8 cellular contexts compared by ENCODE assay signal in genomic region chr17:40098846-40099626, GRCh38. TPM values are rescaled to one million over a fixed set of nuclear protein-coding genes. Genes with fewer than 3 reads are reported as not detected.
DNase-seq lines count a peak whose midpoint lies in the region; ATAC-seq, FAIRE-seq and TF ChIP-seq lines count a peak whose summit lies in the region.

No MANE protein-coding gene starts in this region.

- H3K36me3 ChIP-seq in SK-N-MC (ENCODE audit: insufficient read depth, low read length) (peaks cover 3% of the 10 kb centered on the region; the same call in 1 of the 2 replicates), gastroesophageal sphincter (peaks cover 0 to 33% of the 10 kb centered on the region in 2 donors)

- peak overlapping the region; percentile 80; the same call in 1 of the 2 replicates for H3K27ac ChIP-seq in SK-N-MC
- H3K27ac ChIP-seq in gastroesophageal sphincter, result peak overlapping the region; percentile 98 to 99 (median 98)

- FAIRE-seq in G401.6 (lab: Jason Lieb, UNC), result peak; percentile 97

- ATAC-seq in gastroesophageal sphincter, result peak; percentile 83

- TF ChIP-seq CTCF in HFF-Myc (IDR thresholded peaks at IDR 0.05; ENCODE audit: low read depth, low read length, missing control alignments) (no peak), NB4 (IDR thresholded peaks at IDR 0.05; ENCODE audit: low read depth, low read length) (no peak), gastroesophageal sphincter (IDR thresholded peaks at IDR 0.05) (peak in 1 of 4 experiments; percentile 16)

- peak; percentile 37 for TF ChIP-seq POLR2A in NB4 (IDR thresholded peaks at IDR 0.05; ENCODE audit: extremely low read depth, insufficient read length)
- peak; percentile 94 to 95 for TF ChIP-seq POLR2A in gastroesophageal sphincter (IDR thresholded peaks at IDR 0.05)

- H3K9me3 ChIP-seq in SK-N-MC (ENCODE audit: low read depth, low read length) (no peaks in the 10 kb centered on the region), gastroesophageal sphincter (no peaks in the 10 kb centered on the region)

- peaks cover 17 to 81% (median 67%) of the 10 kb centered on the region in 3 donors for H3K4me1 ChIP-seq in gastroesophageal sphincter

- DNase-seq in HFF-Myc (ENCODE audit: extremely low read depth, low read depth) (peak; percentile 96), NB4 (ENCODE audit: low read depth) (peak; percentile 100), SK-N-MC (ENCODE audit: low read depth, low spot score) (no peak), nucleus accumbens (lab: John Stamatoyannopoulos, UW) (peak; percentile 84 to 99 (median 96)), superior temporal gyrus (ENCODE audit: extremely low spot score) (peak; percentile 95)
- peak; percentile 99 for DNase-seq in activated naive CD4-positive, alpha-beta T cell treated with anti-CD3 and anti-CD28 coated beads, Interleukin-2, amount 50 U/mL, for 16 hours

- no peaks in the 10 kb centered on the region for H3K27me3 ChIP-seq in gastroesophageal sphincter

- 0% methylated on average over 1 to 25 of the region's 53 CpGs for WGBS in gastroesophageal sphincter (ENCODE audit: low coverage in 1 of 2), 2 donors

- peak; percentile 43 for TF ChIP-seq EP300 in gastroesophageal sphincter (IDR thresholded peaks at IDR 0.05)

- H3K4me3 ChIP-seq in HFF-Myc (replicated peaks; ENCODE audit: low read depth, low read length) (peak overlapping the region; percentile 78), NB4 (ENCODE audit: low read depth, low read length) (peak overlapping the region; percentile 77), SK-N-MC (peak overlapping the region; percentile 77), gastroesophageal sphincter (peak overlapping the region; percentile 82 to 91)

- H3K9ac ChIP-seq in SK-N-MC (ENCODE audit: insufficient read length), result no peak overlapping the region

RNA-seq across cellular contexts. Expression of gene NR1D1, which starts 1.4 kb away (rescaled TPM):
- total RNA-seq in gastroesophageal sphincter, result 10 to 100 TPM in 3 of 4 donors, 1 to 10 TPM in 1; 1.5 to 20.4 (median 18.3) TPM

RNA-seq across cellular contexts. Expression of gene MSL1, which starts 22.7 kb away (rescaled TPM):
- 100 to 1,000 TPM in 1 of 4 donors, 10 to 100 TPM in 3; 67.0 to 107 (median 88.1) TPM for total RNA-seq in gastroesophageal sphincter

RNA-seq across cellular contexts. Expression of gene THRA, which starts 36.3 kb away (rescaled TPM):
- total RNA-seq in gastroesophageal sphincter, result 100 to 1,000 TPM in 2 of 4 donors, 10 to 100 TPM in 2; 84.8 to 133 (median 102) TPM

RNA-seq across cellular contexts. Expression of gene CASC3, which starts 41.3 kb away (rescaled TPM):
- 100 to 1,000 TPM in 1 of 4 donors, 10 to 100 TPM in 3; 63.1 to 114 (median 89.1) TPM for total RNA-seq in gastroesophageal sphincter

RNA-seq across cellular contexts. Expression of gene MED24, which starts 44.8 kb away (rescaled TPM):
- total RNA-seq in gastroesophageal sphincter, result 10 to 100 TPM; 42.1 to 57.9 (median 50.3) TPM
